In the genomic region with DNA sequence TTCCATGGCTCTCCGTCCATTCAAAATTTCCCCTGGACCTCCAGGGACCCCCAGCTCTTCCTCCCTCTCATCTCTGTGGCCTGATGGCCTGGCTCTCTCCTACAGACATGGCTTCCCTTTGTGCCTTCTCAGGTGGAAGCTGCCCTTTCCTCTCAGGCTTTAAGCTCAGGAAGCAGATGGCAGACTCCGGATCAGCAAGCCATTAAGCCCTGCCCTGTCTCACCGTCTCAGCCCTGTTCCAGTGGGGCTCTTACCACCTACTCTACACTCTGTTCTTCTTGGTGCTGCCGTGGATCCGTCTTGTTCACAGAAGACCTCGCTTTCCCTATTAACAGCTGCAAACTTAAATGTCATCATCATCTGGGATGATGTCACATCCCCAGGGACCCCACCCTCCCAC, we compare ENCODE assay signal across 22 cellular contexts. TPM values are rescaled to one million over a fixed set of nuclear protein-coding genes. Genes with fewer than 3 reads are reported as not detected.
A peak's percentile ranks its signal among the peaks of the same experiment; 100 is the strongest.
DNase-seq lines count a peak whose midpoint lies in the region; ATAC-seq, FAIRE-seq and TF ChIP-seq lines count a peak whose summit lies in the region.
"Had no signal": no experiment of that assay in that cellular context is flagged by ENCODE, and none has a peak within 500 bp of the region (broad histone marks: within the 10 kb centered on the region; RNA-seq: fewer than 3 reads in every experiment).

No MANE protein-coding gene starts in this region.

- H3K4me2 ChIP-seq in HepG2 (ENCODE audit: low read depth, low read length) = no peak overlapping the region

- no peak overlapping the region for H3K4me3 ChIP-seq in HepG2 (replicated peaks in 1 of 3; ENCODE audit: insufficient read depth in 1 of 3, low read depth in 2 of 3, low read length in 3 of 3)
- no peak overlapping the region for H3K4me3 ChIP-seq in right lobe of liver
- no peak overlapping the region for H3K4me3 ChIP-seq in WERI-Rb-1 (ENCODE audit: low read depth, low read length)
- no peak overlapping the region for H3K4me3 ChIP-seq in kidney (ENCODE audit: low read length in 2 of 2)
- H3K4me3 ChIP-seq in uterus = no peak overlapping the region
- H3K4me3 ChIP-seq: SJSA1 had no signal

- no peak overlapping the region for H2AFZ ChIP-seq in HepG2 (ENCODE audit: low read length)

- H3K36me3 ChIP-seq in HepG2 (replicated peaks in 1 of 2; ENCODE audit: control insufficient read depth in 1 of 2, insufficient read depth in 2 of 2, low read length in 2 of 2) (no peaks in the 10 kb centered on the region), right lobe of liver (no peaks in the 10 kb centered on the region), WERI-Rb-1 (no peaks in the 10 kb centered on the region), kidney (ENCODE audit: control insufficient read depth in 1 of 2, insufficient read depth in 2 of 2, low read length in 2 of 2) (no peaks in the 10 kb centered on the region), uterus (no peaks in the 10 kb centered on the region)
- H3K36me3 ChIP-seq: SJSA1 had no signal

- no peaks in the 10 kb centered on the region for H4K20me1 ChIP-seq in HepG2 (ENCODE audit: insufficient read depth, low read length)

- TF ChIP-seq EP300 in HepG2 (IDR thresholded peaks at IDR 0.05; ENCODE audit: low read depth in 2 of 2, low read length in 2 of 2) (no peak), HepG2 (CRISPR knock-in tag; IDR thresholded peaks at IDR 0.05; ENCODE audit: borderline replicate concordance) (no peak)

- TF ChIP-seq POLR2A in HepG2 (IDR thresholded peaks at IDR 0.05; ENCODE audit: insufficient read depth in 1 of 2, low read depth in 2 of 2, low read length in 2 of 2) (no peak), right lobe of liver (IDR thresholded peaks at IDR 0.05) (no peak), uterus (IDR thresholded peaks at IDR 0.05) (no peak)

- no peaks in the 10 kb centered on the region for H3K79me2 ChIP-seq in HepG2 (ENCODE audit: insufficient read depth, low read length)

- WGBS in HepG2 (ENCODE audit: low lambda C conversion rate) = 46% methylated on average over 6 of the region's 6 CpGs
- 72% methylated on average over 6 of the region's 6 CpGs for WGBS in right lobe of liver (ENCODE audit: insufficient coverage, low coverage, low lambda C conversion rate, missing lambda C conversion rate)

- no peak for TF ChIP-seq RAD21 in HepG2 (CRISPR knock-in tag; IDR thresholded peaks at IDR 0.05)

- no peak for DNase-seq in HepG2 (ENCODE audit: low spot score)
- DNase-seq in right lobe of liver = no peak
- DNase-seq in WERI-Rb-1 = peak; percentile 89
- DNase-seq in kidney = peak; percentile 10
- DNase-seq in uterus = no peak
- no peak for DNase-seq in stimulated activated naive CD4-positive, alpha-beta T cell treated with Interleukin-2 at 50 U/mL for 16 hours (lab: John Stamatoyannopoulos, UW)
- no peak for DNase-seq in NCI-H146 treated with DMSO at 0.1 percent for 48 hours (lab: John Stamatoyannopoulos, UW; ENCODE audit: unreplicated experiment)
- DNase-seq: COR-L47, DMS79, MM.1S, NCI-H1105 treated with DMSO at 0.1 percent for 48 hours, NCI-H187 treated with DMSO at 0.1 percent for 48 hours, NCI-H510A had no signal

- intact Hi-C loops in HepG2 (cut with micrococcal nuclease; ENCODE audit: unreplicated experiment) (no loop called here), right lobe of liver (cut with DNase I) (no loop called here), kidney (cut with DNase I) (no loop called here), uterus (cut with DNase I; ENCODE audit: low total_unique reads) (no loop called here)

- H3K4me1 ChIP-seq in HepG2 (ENCODE audit: insufficient read depth, low read length) (no peaks in the 10 kb centered on the region), right lobe of liver (no peaks in the 10 kb centered on the region), kidney (ENCODE audit: control insufficient read depth in 1 of 2, insufficient read depth in 1 of 2, low read depth in 1 of 2, low read length in 2 of 2) (no peaks in the 10 kb centered on the region), uterus (no peaks in the 10 kb centered on the region)

- CTCF ChIA-PET in HepG2 (lab: Yijun Ruan, JAX; ENCODE audit: low intra/inter-chr PET ratio, low total read pairs) = interaction anchor here (1.6 kb wide), 1 partner anchor 32 kb away, joined by 3 read pairs; no protein-coding TSS in a partner anchor

- in situ Hi-C loops in HepG2 (cut with HindIII; ENCODE audit: extremely low pct_ligation_motif_present, low pct_unique_long_range_greater_than_20kb) = no loop called here

- no peak overlapping the region for H3K27ac ChIP-seq in HepG2 (ENCODE audit: extremely low read length, insufficient read depth, low read length)
- no peak overlapping the region for H3K27ac ChIP-seq in right lobe of liver
- H3K27ac ChIP-seq in WERI-Rb-1 = peak overlapping the region; percentile 99
- no peak overlapping the region for H3K27ac ChIP-seq in kidney (ENCODE audit: low read depth in 2 of 2, low read length in 2 of 2)
- H3K27ac ChIP-seq in uterus = no peak overlapping the region
- H3K27ac ChIP-seq: C4-2B, RWPE1, SJSA1 had no signal

- TF ChIP-seq CTCF in HepG2 (CRISPR knock-in tag; IDR thresholded peaks at IDR 0.05) (no peak), right lobe of liver (IDR thresholded peaks at IDR 0.05) (no peak), WERI-Rb-1 (IDR thresholded peaks at IDR 0.05; ENCODE audit: low read depth, low read length) (no peak), kidney (IDR thresholded peaks at IDR 0.05; ENCODE audit: borderline replicate concordance, extremely low read depth, insufficient read depth) (no peak), uterus (IDR thresholded peaks at IDR 0.05) (no peak)

- POLR2A ChIA-PET in HepG2 (lab: Yijun Ruan, JAX) = no interaction called here

- no TSS peak for BruUV-seq in HepG2 (replicated peaks; lab: Mats Ljungman, UMichigan)

- no peak for FAIRE-seq in HepG2 (lab: Jason Lieb, UNC)
- no peak for FAIRE-seq in kidney (lab: Jason Lieb, UNC)
- FAIRE-seq: GM19239 had no signal

- H3K9ac ChIP-seq in HepG2 (ENCODE audit: insufficient read depth, low read depth, low read length) (no peak overlapping the region), kidney (ENCODE audit: low read length in 2 of 2) (no peak overlapping the region)

- ATAC-seq in HepG2 = no peak; the same call in 2 of the 3 replicates
- ATAC-seq in right lobe of liver = no peak
- ATAC-seq in HG03025 (IDR thresholded peaks at IDR 0.05; ENCODE audit: low FRiP score, unreplicated experiment) = no peak

- H3K9me3 ChIP-seq in HepG2 (ENCODE audit: low read length) = no peaks in the 10 kb centered on the region
- H3K9me3 ChIP-seq in right lobe of liver = no peaks in the 10 kb centered on the region
- H3K9me3 ChIP-seq in WERI-Rb-1 (ENCODE audit: severe bottlenecking) = no peaks in the 10 kb centered on the region
- no peaks in the 10 kb centered on the region for H3K9me3 ChIP-seq in kidney (ENCODE audit: control insufficient read depth in 1 of 2, low read length in 2 of 2)
- H3K9me3 ChIP-seq in uterus = no peaks in the 10 kb centered on the region
- H3K9me3 ChIP-seq: SJSA1 had no signal

- no peaks in the 10 kb centered on the region for H3K27me3 ChIP-seq in HepG2 (ENCODE audit: control insufficient read depth in 1 of 2, insufficient read depth in 2 of 2, low read length in 2 of 2)
- H3K27me3 ChIP-seq in right lobe of liver = no peaks in the 10 kb centered on the region
- no peaks in the 10 kb centered on the region for H3K27me3 ChIP-seq in WERI-Rb-1 (ENCODE audit: insufficient read depth, low read depth, severe bottlenecking)
- H3K27me3 ChIP-seq in uterus = no peaks in the 10 kb centered on the region
- H3K27me3 ChIP-seq: SJSA1 had no signal

RNA-seq across cellular contexts. Expression of a gene that starts 33.1 kb away (rescaled TPM):
- total RNA-seq in HepG2 (2016; rRNA removed; fragmentation: Illumina TruSeq; extraction: Trizol) = 108 and 164 TPM in 2 replicates
- total RNA-seq in HepG2 (2016; cell fraction: cytosol; rRNA removed; fragmentation: Illumina TruSeq; extraction: Trizol; ENCODE audit: low read depth) = 97.6 and 98.1 TPM in 2 replicates
- total RNA-seq in HepG2 (2016; cell fraction: insoluble cytoplasmic fraction; rRNA removed; fragmentation: Illumina TruSeq; extraction: Trizol) = 110 and 171 TPM in 2 replicates
- total RNA-seq in HepG2 (2016; cell fraction: membrane; rRNA removed; fragmentation: Illumina TruSeq; extraction: Trizol) = 151 and 156 TPM in 2 replicates
- 133 and 142 TPM in 2 replicates for total RNA-seq in HepG2 (2016; cell fraction: nucleus; rRNA removed; fragmentation: Illumina TruSeq; extraction: Trizol)
- polyA plus RNA-seq in HepG2 (2011; rRNA removed) = 132 and 136 TPM in 2 replicates
- polyA plus RNA-seq in HepG2 (2011; cell fraction: cytosol; rRNA removed) = 168 and 213 TPM in 2 replicates
- 111 and 132 TPM in 2 replicates for polyA plus RNA-seq in HepG2 (2011; cell fraction: nucleus; rRNA removed)
- 184 and 188 TPM in 2 replicates for polyA plus RNA-seq in HepG2 (2012)
- polyA plus RNA-seq in HepG2 (2016; cell fraction: cytosol; fragmentation: Illumina TruSeq; extraction: Trizol; ENCODE audit: low read depth) = 123 and 125 TPM in 2 replicates
- 137 and 155 TPM in 2 replicates for polyA plus RNA-seq in HepG2 (2016; cell fraction: insoluble cytoplasmic fraction; fragmentation: Illumina TruSeq; extraction: Trizol; ENCODE audit: low read depth)
- polyA plus RNA-seq in HepG2 (2016; cell fraction: membrane; fragmentation: Illumina TruSeq; extraction: Trizol; ENCODE audit: low read depth) = 181 and 189 TPM in 2 replicates
- 223 and 240 TPM in 2 replicates for polyA plus RNA-seq in HepG2 (2016; cell fraction: nucleus; fragmentation: Illumina TruSeq; extraction: Trizol; ENCODE audit: insufficient read depth, low read depth)
- 84.2 and 184 TPM in 2 replicates for polyA minus RNA-seq in HepG2 (2011; rRNA and poly(A)+ RNA removed; ENCODE audit: low replicate concordance)
- polyA minus RNA-seq in HepG2 (2011; cell fraction: cytosol; rRNA and poly(A)+ RNA removed) = 82.0 and 93.2 TPM in 2 replicates
- 30.8 and 32.4 TPM in 2 replicates for polyA minus RNA-seq in HepG2 (2011; cell fraction: nucleus; rRNA and poly(A)+ RNA removed)
- 100 to 1,000 TPM in 3 of 6 experiments, 10 to 100 TPM in 3; 49.4 to 203 (median 98.0) TPM for total RNA-seq in right lobe of liver
- 217 TPM for total RNA-seq in kidney
- polyA plus RNA-seq in kidney (ENCODE audit: insufficient read depth, low read depth, low replicate concordance) = 435 TPM
- total RNA-seq in uterus = 100 to 1,000 TPM; 151 to 353 (median 209) TPM

RNA-seq across cellular contexts. Expression of a gene that starts 33.6 kb away (rescaled TPM):
- total RNA-seq in HepG2 (2016; rRNA removed; fragmentation: Illumina TruSeq; extraction: Trizol) = 43.4 and 53.0 TPM in 2 replicates
- total RNA-seq in HepG2 (2016; cell fraction: cytosol; rRNA removed; fragmentation: Illumina TruSeq; extraction: Trizol; ENCODE audit: low read depth) = 17.5 and 18.2 TPM in 2 replicates
- total RNA-seq in HepG2 (2016; cell fraction: insoluble cytoplasmic fraction; rRNA removed; fragmentation: Illumina TruSeq; extraction: Trizol) = 42.9 and 57.5 TPM in 2 replicates
- 23.3 and 26.7 TPM in 2 replicates for total RNA-seq in HepG2 (2016; cell fraction: membrane; rRNA removed; fragmentation: Illumina TruSeq; extraction: Trizol)
- 21.1 and 23.4 TPM in 2 replicates for total RNA-seq in HepG2 (2016; cell fraction: nucleus; rRNA removed; fragmentation: Illumina TruSeq; extraction: Trizol)
- polyA plus RNA-seq in HepG2 (2011; rRNA removed) = 24.8 and 32.1 TPM in 2 replicates
- 24.5 and 27.0 TPM in 2 replicates for polyA plus RNA-seq in HepG2 (2011; cell fraction: cytosol; rRNA removed)
- polyA plus RNA-seq in HepG2 (2011; cell fraction: nucleus; rRNA removed) = 11.3 and 11.4 TPM in 2 replicates
- 18.4 and 18.8 TPM in 2 replicates for polyA plus RNA-seq in HepG2 (2012)
- 16.6 and 20.0 TPM in 2 replicates for polyA plus RNA-seq in HepG2 (2016; cell fraction: cytosol; fragmentation: Illumina TruSeq; extraction: Trizol; ENCODE audit: low read depth)
- 55.8 and 67.9 TPM in 2 replicates for polyA plus RNA-seq in HepG2 (2016; cell fraction: insoluble cytoplasmic fraction; fragmentation: Illumina TruSeq; extraction: Trizol; ENCODE audit: low read depth)
- 20.6 and 24.2 TPM in 2 replicates for polyA plus RNA-seq in HepG2 (2016; cell fraction: membrane; fragmentation: Illumina TruSeq; extraction: Trizol; ENCODE audit: low read depth)
- polyA plus RNA-seq in HepG2 (2016; cell fraction: nucleus; fragmentation: Illumina TruSeq; extraction: Trizol; ENCODE audit: insufficient read depth, low read depth) = 34.4 and 35.5 TPM in 2 replicates
- 3.1 and 4.4 TPM in 2 replicates for polyA minus RNA-seq in HepG2 (2011; rRNA and poly(A)+ RNA removed; ENCODE audit: low replicate concordance)
- polyA minus RNA-seq in HepG2 (2011; cell fraction: cytosol; rRNA and poly(A)+ RNA removed) = 5.8 and 7.5 TPM in 2 replicates
- polyA minus RNA-seq in HepG2 (2011; cell fraction: nucleus; rRNA and poly(A)+ RNA removed) = 6.5 and 6.6 TPM in 2 replicates
- total RNA-seq in right lobe of liver = 10 to 100 TPM in 5 of 6 experiments, 1 to 10 TPM in 1; 7.8 to 16.3 (median 11.4) TPM
- 27.1 TPM for total RNA-seq in kidney
- polyA plus RNA-seq in kidney (ENCODE audit: insufficient read depth, low read depth, low replicate concordance) = 60.1 TPM
- 10 to 100 TPM in 2 of 4 donors, 1 to 10 TPM in 2; 1.0 to 22.2 (median 11.0) TPM for total RNA-seq in uterus

RNA-seq across cellular contexts. Expression of a gene that starts 34.0 kb away (rescaled TPM):
- total RNA-seq in HepG2 (2016; rRNA removed; fragmentation: Illumina TruSeq; extraction: Trizol) = not detected in 2 replicates
- not detected in 2 replicates for total RNA-seq in HepG2 (2016; cell fraction: cytosol; rRNA removed; fragmentation: Illumina TruSeq; extraction: Trizol; ENCODE audit: low read depth)
- not detected in 2 replicates for total RNA-seq in HepG2 (2016; cell fraction: insoluble cytoplasmic fraction; rRNA removed; fragmentation: Illumina TruSeq; extraction: Trizol)
- total RNA-seq in HepG2 (2016; cell fraction: membrane; rRNA removed; fragmentation: Illumina TruSeq; extraction: Trizol) = not detected in 2 replicates
- total RNA-seq in HepG2 (2016; cell fraction: nucleus; rRNA removed; fragmentation: Illumina TruSeq; extraction: Trizol) = not detected in 2 replicates
- polyA plus RNA-seq in HepG2 (2011; rRNA removed) = 0.04 and 0.10 TPM in 2 replicates
- polyA plus RNA-seq in HepG2 (2011; cell fraction: cytosol; rRNA removed) = 0.03 TPM in 1 of 2 replicates, not detected in the other
- 0.21 and 0.29 TPM in 2 replicates for polyA plus RNA-seq in HepG2 (2011; cell fraction: nucleus; rRNA removed)
- polyA plus RNA-seq in HepG2 (2012) = 0.12 TPM in 1 of 2 replicates, not detected in the other
- not detected in 2 replicates for polyA plus RNA-seq in HepG2 (2016; cell fraction: cytosol; fragmentation: Illumina TruSeq; extraction: Trizol; ENCODE audit: low read depth)
- not detected in 2 replicates for polyA plus RNA-seq in HepG2 (2016; cell fraction: insoluble cytoplasmic fraction; fragmentation: Illumina TruSeq; extraction: Trizol; ENCODE audit: low read depth)
- not detected in 2 replicates for polyA plus RNA-seq in HepG2 (2016; cell fraction: membrane; fragmentation: Illumina TruSeq; extraction: Trizol; ENCODE audit: low read depth)
- not detected in 2 replicates for polyA plus RNA-seq in HepG2 (2016; cell fraction: nucleus; fragmentation: Illumina TruSeq; extraction: Trizol; ENCODE audit: insufficient read depth, low read depth)
- polyA minus RNA-seq in HepG2 (2011; rRNA and poly(A)+ RNA removed; ENCODE audit: low replicate concordance) = not detected in 2 replicates
- polyA minus RNA-seq in HepG2 (2011; cell fraction: cytosol; rRNA and poly(A)+ RNA removed) = not detected in 2 replicates
- not detected in 2 replicates for polyA minus RNA-seq in HepG2 (2011; cell fraction: nucleus; rRNA and poly(A)+ RNA removed)
- not detected for total RNA-seq in right lobe of liver
- 0.13 TPM for total RNA-seq in kidney
- 0.47 TPM for polyA plus RNA-seq in kidney (ENCODE audit: insufficient read depth, low read depth, low replicate concordance)
- total RNA-seq in uterus = under 1 TPM in 2 of 4 donors, not detected in 2; 0.14 to 0.30 TPM
- total RNA-seq: A172, G401, HFFc6, OCI-LY7, SJSA1 had no signal

Comparison
In these comparisons a context has a peak if more than half of its experiments do, and no peak if none do; other contexts are left out.
1. DNase-seq: peak in WERI-Rb-1 (single experiment) and kidney (single experiment); none in HepG2 (single experiment), right lobe of liver (0 of 3), uterus (0 of 2), stimulated activated naive CD4-positive, alpha-beta T cell treated with Interleukin-2 at 50 U/mL for 16 hours (single experiment) and NCI-H146 treated with DMSO at 0.1 percent for 48 hours (single experiment).